ENCODE assay signal across 8 cellular contexts in genomic region chr9:70510157-70510770, GRCh38.
A peak's percentile ranks its signal among the peaks of the same experiment; 100 is the strongest.
DNase-seq lines count a peak whose midpoint lies in the region; ATAC-seq and TF ChIP-seq lines count a peak whose summit lies in the region.

No MANE protein-coding gene starts in this region.

- peak; percentile 21 for DNase-seq in EH (ENCODE audit: low read depth)
- peak; percentile 12 for DNase-seq in HuH-7 (ENCODE audit: low spot score)
- peak; percentile 9 to 46 for DNase-seq in T47D (ENCODE audit: low read depth in 1 of 2, low spot score in 1 of 2)
- peak; percentile 39 for DNase-seq in nephron progenitor cell
- no peak for DNase-seq in globus pallidus (ENCODE audit: low spot score)
- no peak for DNase-seq in middle frontal gyrus (ENCODE audit: extremely low spot score, low spot score)
- no peak for DNase-seq in GOT3 (lab: John Stamatoyannopoulos, UW)

- H3K4me1 Mint-ChIP-seq in nephron progenitor cell, result peaks cover 26% of the 10 kb centered on the region

- H3K4me3 Mint-ChIP-seq in nephron progenitor cell, result no peak overlapping the region

- no peaks in the 10 kb centered on the region for H3K36me3 Mint-ChIP-seq in nephron progenitor cell (ENCODE audit: low read depth)

- in situ Hi-C loops in T47D (cut with HindIII; ENCODE audit: low pct_unique_long_range_greater_than_20kb, low sequenced_read_pairs), result no loop called here

- TF ChIP-seq CTCF in nephron progenitor cell (IDR thresholded peaks at IDR 0.05), result peak; percentile 43

- no peak for ATAC-seq in HG03439 (IDR thresholded peaks at IDR 0.05; ENCODE audit: unreplicated experiment)

- no peak overlapping the region for H3K27ac Mint-ChIP-seq in nephron progenitor cell

- H3K9me3 Mint-ChIP-seq in nephron progenitor cell, result no peaks in the 10 kb centered on the region

- no peaks in the 10 kb centered on the region for H3K27me3 Mint-ChIP-seq in nephron progenitor cell (ENCODE audit: low read depth, poor library complexity)

Comparison
In these comparisons a context has a peak if more than half of its experiments do, and no peak if none do; other contexts are left out.
1. DNase-seq: peak in EH (single experiment), HuH-7 (single experiment), T47D (2 of 2) and nephron progenitor cell (single experiment); none in globus pallidus (single experiment), middle frontal gyrus (single experiment) and GOT3 (single experiment).